Comparison of ENCODE assay signal across 22 cellular contexts in genomic region chr17:63882626-63883126, GRCh38. TPM values are rescaled to one million over a fixed set of nuclear protein-coding genes. Genes with fewer than 3 reads are reported as not detected.
"Had no signal": no experiment of that assay in that cellular context is flagged by ENCODE, and none has a peak within 500 bp of the region (broad histone marks: within the 10 kb centered on the region; RNA-seq: fewer than 3 reads in every experiment).

No MANE protein-coding gene starts in this region.

RNA-seq across cellular contexts. Expression of gene GH2, which starts 0.9 kb away (rescaled TPM):
- total RNA-seq: hepatocyte; kidney epithelial cell; left ventricle myocardium inferior; lower leg skin; lung; mesenteric fat pad; mucosa of descending colon; myocyte; naive thymus-derived CD4-positive, alpha-beta T cell; natural killer cell treated with Interleukin-12 subunit alpha and Interleukin-12 subunit beta and Interleukin-15 and Interleukin-18, amount 100 ng/mL, for 72 hours; osteoblast; pancreas; psoas muscle; sigmoid colon; spleen; temporal lobe; tibial nerve; upper lobe of left lung; urinary bladder; vagina had no signal
- polyA plus RNA-seq: hepatocyte; lung; naive thymus-derived CD4-positive, alpha-beta T cell; neural cell; pancreas; psoas muscle; sigmoid colon; small intestine; spleen; urinary bladder had no signal

RNA-seq across cellular contexts. Expression of gene CSH2, which starts 9.2 kb away (rescaled TPM):
- total RNA-seq: kidney epithelial cell; left ventricle myocardium inferior; lower leg skin; lung; mesenteric fat pad; mucosa of descending colon; myocyte; natural killer cell treated with Interleukin-12 subunit alpha and Interleukin-12 subunit beta and Interleukin-15 and Interleukin-18, amount 100 ng/mL, for 72 hours; osteoblast; pancreas; psoas muscle; sigmoid colon; spleen; temporal lobe; tibial nerve; upper lobe of left lung; urinary bladder; vagina had no signal
- polyA plus RNA-seq: hepatocyte; lung; naive thymus-derived CD4-positive, alpha-beta T cell; neural cell; pancreas; psoas muscle; sigmoid colon; small intestine; spleen; urinary bladder had no signal

RNA-seq across cellular contexts. Expression of gene CSH1, which starts 13.7 kb away (rescaled TPM):
- total RNA-seq: kidney epithelial cell; left ventricle myocardium inferior; lower leg skin; lung; mesenteric fat pad; mucosa of descending colon; myocyte; natural killer cell treated with Interleukin-12 subunit alpha and Interleukin-12 subunit beta and Interleukin-15 and Interleukin-18, amount 100 ng/mL, for 72 hours; osteoblast; pancreas; psoas muscle; sigmoid colon; spleen; temporal lobe; tibial nerve; upper lobe of left lung; vagina had no signal
- polyA plus RNA-seq: hepatocyte; lung; naive thymus-derived CD4-positive, alpha-beta T cell; neural cell; pancreas; psoas muscle; sigmoid colon; small intestine; spleen; urinary bladder had no signal

RNA-seq across cellular contexts. Expression of gene CSHL1, which starts 28.4 kb away (rescaled TPM):
- total RNA-seq: hepatocyte; kidney epithelial cell; left ventricle myocardium inferior; lower leg skin; lung; mesenteric fat pad; mucosa of descending colon; myocyte; naive thymus-derived CD4-positive, alpha-beta T cell; natural killer cell treated with Interleukin-12 subunit alpha and Interleukin-12 subunit beta and Interleukin-15 and Interleukin-18, amount 100 ng/mL, for 72 hours; osteoblast; pancreas; psoas muscle; sigmoid colon; spleen; temporal lobe; tibial nerve; upper lobe of left lung; urinary bladder; vagina had no signal
- polyA plus RNA-seq: hepatocyte; lung; naive thymus-derived CD4-positive, alpha-beta T cell; neural cell; pancreas; psoas muscle; sigmoid colon; small intestine; urinary bladder had no signal

RNA-seq across cellular contexts. Expression of gene GH1, which starts 36.0 kb away (rescaled TPM):
- total RNA-seq: hepatocyte; kidney epithelial cell; left ventricle myocardium inferior; lower leg skin; lung; mesenteric fat pad; mucosa of descending colon; myocyte; natural killer cell treated with Interleukin-12 subunit alpha and Interleukin-12 subunit beta and Interleukin-15 and Interleukin-18, amount 100 ng/mL, for 72 hours; osteoblast; pancreas; psoas muscle; sigmoid colon; temporal lobe; tibial nerve; upper lobe of left lung; urinary bladder; vagina had no signal
- polyA plus RNA-seq: hepatocyte; lung; naive thymus-derived CD4-positive, alpha-beta T cell; neural cell; pancreas; psoas muscle; small intestine had no signal
